8 cellular contexts compared by ENCODE assay signal in genomic region chr7:7181519-7182155, GRCh38. TPM values are rescaled to one million over a fixed set of nuclear protein-coding genes. Genes with fewer than 3 reads are reported as not detected.
DNase-seq lines count a peak whose midpoint lies in the region; ATAC-seq and TF ChIP-seq lines count a peak whose summit lies in the region.

No MANE protein-coding gene starts in this region.

- no peaks in the 10 kb centered on the region for H3K27me3 Mint-ChIP-seq in naive B cell

- H3K36me3 Mint-ChIP-seq in naive B cell = peaks cover 0 to 15% of the 10 kb centered on the region in 2 donors

- H3K27me3 ChIP-seq in tibial nerve = no peaks in the 10 kb centered on the region

- TF ChIP-seq EP300 in tibial nerve (IDR thresholded peaks at IDR 0.05) = no peak

- no peaks in the 10 kb centered on the region for H3K9me3 ChIP-seq in tibial nerve

- WGBS in tibial nerve, 2 donors = 1% methylated on average over 12 of the region's 12 CpGs

- H3K4me3 ChIP-seq in tibial nerve = peak overlapping the region; percentile 31 to 98 (median 74)

- no peaks in the 10 kb centered on the region for H3K36me3 ChIP-seq in tibial nerve

- no peak for TF ChIP-seq POLR2A in tibial nerve (IDR thresholded peaks at IDR 0.05)

- H3K4me1 Mint-ChIP-seq in naive B cell = peaks cover 13 to 34% (median 31%) of the 10 kb centered on the region in 3 donors

- H3K27ac ChIP-seq in tibial nerve = peak overlapping the region; percentile 91 to 99 (median 92)

- H3K4me1 ChIP-seq in tibial nerve = peaks cover 0 to 29% (median 14%) of the 10 kb centered on the region in 4 donors

- peak; percentile 41 for ATAC-seq in GM18873 (IDR thresholded peaks at IDR 0.05; ENCODE audit: low FRiP score, unreplicated experiment)
- peak; percentile 37 for ATAC-seq in HG03103 (IDR thresholded peaks at IDR 0.05; ENCODE audit: low read depth, unreplicated experiment)
- peak; percentile 31 for ATAC-seq in esophagus mucosa
- ATAC-seq in naive B cell (ENCODE audit: low read depth in 2 of 2) = peak; percentile 50 to 54

- peak overlapping the region; percentile 92 to 99 (median 97) for H3K27ac Mint-ChIP-seq in naive B cell

- DNase-seq in AG20443 (ENCODE audit: low spot score) (peak; percentile 16), NCI-H526 treated with DMSO at 0.1 percent for 48 hours (lab: John Stamatoyannopoulos, UW) (peak; percentile 59), naive B cell (peak; percentile 79), tibial nerve (ENCODE audit: low spot score in 2 of 2) (peak in 1 of 2 donors; percentile 29)
- DNase-seq in activated CD8-positive, alpha-beta memory T cell treated with anti-CD3 and anti-CD28 coated beads, Interleukin-2, amount 50 U/mL, for 1 hour (ENCODE audit: extremely low read depth) = peak; percentile 37

- no peaks in the 10 kb centered on the region for H3K9me3 Mint-ChIP-seq in naive B cell

- H3K4me3 Mint-ChIP-seq in naive B cell = peak overlapping the region; percentile 87 to 98 (median 93)

- no peak for TF ChIP-seq CTCF in tibial nerve (IDR thresholded peaks at IDR 0.05)

RNA-seq across cellular contexts. Expression of gene C1GALT1, which starts 0.7 kb away (rescaled TPM):
- total RNA-seq in esophagus mucosa (33.7 TPM), tibial nerve (10 to 100 TPM; 22.6 to 57.5 (median 29.5) TPM)
- 100 to 1,000 TPM in 1 of 6 donors, 10 to 100 TPM in 5; 56.2 to 102 (median 83.6) TPM for polyA plus RNA-seq in naive B cell (ENCODE audit: low read depth in 6 of 6)
